ENCODE assay signal across 8 cellular contexts in the genomic region with DNA sequence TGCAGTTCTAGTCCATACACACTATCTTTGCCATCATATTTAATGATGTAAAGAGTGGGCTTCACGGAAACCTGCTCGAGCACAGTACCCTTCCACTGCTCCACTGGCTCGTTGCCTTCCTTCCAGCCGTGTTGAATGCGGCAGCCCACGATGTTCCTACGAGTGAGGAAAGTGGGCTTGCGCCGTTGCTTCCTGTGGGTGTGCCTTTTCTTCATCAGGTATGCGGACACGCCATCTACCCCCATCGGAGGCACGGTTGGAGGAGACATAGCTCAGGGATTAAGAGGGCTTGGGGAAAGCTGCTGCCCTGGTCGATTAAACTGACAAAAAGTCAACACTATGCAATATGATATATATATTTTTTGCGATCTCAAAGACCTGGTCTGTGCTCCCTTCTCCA. TPM values are rescaled to one million over a fixed set of nuclear protein-coding genes. Genes with fewer than 3 reads are reported as not detected.
DNase-seq lines count a peak whose midpoint lies in the region; ATAC-seq and TF ChIP-seq lines count a peak whose summit lies in the region.

No MANE protein-coding gene starts in this region.

- no peaks in the 10 kb centered on the region for H3K27me3 ChIP-seq in NT2/D1 (ENCODE audit: insufficient read depth, insufficient read length)
- H3K27me3 ChIP-seq in iPS-20b (ENCODE audit: insufficient read depth, low read length): no peaks in the 10 kb centered on the region
- H3K27me3 ChIP-seq in skeletal muscle tissue (ENCODE audit: control insufficient read depth in 3 of 3, insufficient read depth in 3 of 3, low read length in 3 of 3): no peaks in the 10 kb centered on the region

- TF ChIP-seq CTCF in C4-2B (conservative IDR thresholded peaks at IDR 0.05) (no peak), astrocyte of the cerebellum (IDR thresholded peaks at IDR 0.05; ENCODE audit: low read depth, low read length, missing control alignments) (no peak)

- in situ Hi-C loops in astrocyte of the cerebellum (cut with HindIII; ENCODE audit: low sequenced_read_pairs): no loop called here

- H3K9me3 ChIP-seq in NT2/D1 (ENCODE audit: insufficient read depth, low read length) (no peaks in the 10 kb centered on the region), iPS-20b (ENCODE audit: insufficient read depth, low read depth, low read length) (no peaks in the 10 kb centered on the region; the same call in 1 of the 2 replicates), skeletal muscle tissue (ENCODE audit: control insufficient read depth in 3 of 3, low read length in 3 of 3) (no peaks in the 10 kb centered on the region)

- peak overlapping the region; percentile 91 for H3K27ac ChIP-seq in C4-2B
- H3K27ac ChIP-seq in iPS-20b (ENCODE audit: low read length): no peak overlapping the region
- no peak overlapping the region for H3K27ac ChIP-seq in skeletal muscle tissue (ENCODE audit: low read depth, low read length)

- DNase-seq in NT2/D1 (ENCODE audit: low read depth, low spot score) (no peak), astrocyte of the cerebellum (ENCODE audit: low read depth) (no peak), GM19240 (ENCODE audit: insufficient read length, low spot score) (no peak)

- no peaks in the 10 kb centered on the region for H3K36me3 ChIP-seq in NT2/D1 (ENCODE audit: insufficient read depth, insufficient read length, low read length)
- no peaks in the 10 kb centered on the region for H3K36me3 ChIP-seq in iPS-20b (ENCODE audit: insufficient read depth, low read depth, low read length)
- H3K36me3 ChIP-seq in skeletal muscle tissue (ENCODE audit: control insufficient read depth in 3 of 3, insufficient read depth in 3 of 3, low read length in 3 of 3): no peaks in the 10 kb centered on the region

- peak; percentile 49 for ATAC-seq in GM18907 (IDR thresholded peaks at IDR 0.05; ENCODE audit: unreplicated experiment)
- peak; percentile 32 for ATAC-seq in HG03135 (IDR thresholded peaks at IDR 0.05; ENCODE audit: unreplicated experiment)

- H3K9ac ChIP-seq in NT2/D1 (ENCODE audit: insufficient read length, low read depth) (peak overlapping the region; percentile 86), iPS-20b (ENCODE audit: low read depth, low read length) (peak overlapping the region; percentile 80; the same call in 1 of the 2 replicates), skeletal muscle tissue (ENCODE audit: low read depth in 1 of 3, low read length in 3 of 3) (peak overlapping the region; percentile 48 to 74 (median 66))

- no peaks in the 10 kb centered on the region for H3K4me1 ChIP-seq in NT2/D1 (ENCODE audit: insufficient read depth, insufficient read length)
- peaks cover 6% of the 10 kb centered on the region; the same call in 1 of the 2 replicates for H3K4me1 ChIP-seq in iPS-20b (ENCODE audit: insufficient read depth, low read length)
- H3K4me1 ChIP-seq in skeletal muscle tissue (ENCODE audit: control insufficient read depth in 3 of 3, insufficient read depth in 3 of 3, low read length in 3 of 3): peaks cover 6 to 8% (median 8%) of the 10 kb centered on the region in 3 donors

- H3K4me3 ChIP-seq in NT2/D1 (ENCODE audit: insufficient read length, low read depth): peak overlapping the region; percentile 71
- H3K4me3 ChIP-seq in astrocyte of the cerebellum (ENCODE audit: low read depth, low read length): peak overlapping the region; percentile 60
- peak overlapping the region; percentile 91 for H3K4me3 ChIP-seq in iPS-20b (ENCODE audit: low read length)
- peak overlapping the region; percentile 73 to 78 (median 74) for H3K4me3 ChIP-seq in skeletal muscle tissue (ENCODE audit: low read length in 3 of 3)

RNA-seq across cellular contexts. Expression of a gene that starts 0.6 kb away (rescaled TPM):
- total RNA-seq in skeletal muscle tissue: 8.9 TPM
